ENCODE assay signal across 11 cellular contexts in the genomic region with DNA sequence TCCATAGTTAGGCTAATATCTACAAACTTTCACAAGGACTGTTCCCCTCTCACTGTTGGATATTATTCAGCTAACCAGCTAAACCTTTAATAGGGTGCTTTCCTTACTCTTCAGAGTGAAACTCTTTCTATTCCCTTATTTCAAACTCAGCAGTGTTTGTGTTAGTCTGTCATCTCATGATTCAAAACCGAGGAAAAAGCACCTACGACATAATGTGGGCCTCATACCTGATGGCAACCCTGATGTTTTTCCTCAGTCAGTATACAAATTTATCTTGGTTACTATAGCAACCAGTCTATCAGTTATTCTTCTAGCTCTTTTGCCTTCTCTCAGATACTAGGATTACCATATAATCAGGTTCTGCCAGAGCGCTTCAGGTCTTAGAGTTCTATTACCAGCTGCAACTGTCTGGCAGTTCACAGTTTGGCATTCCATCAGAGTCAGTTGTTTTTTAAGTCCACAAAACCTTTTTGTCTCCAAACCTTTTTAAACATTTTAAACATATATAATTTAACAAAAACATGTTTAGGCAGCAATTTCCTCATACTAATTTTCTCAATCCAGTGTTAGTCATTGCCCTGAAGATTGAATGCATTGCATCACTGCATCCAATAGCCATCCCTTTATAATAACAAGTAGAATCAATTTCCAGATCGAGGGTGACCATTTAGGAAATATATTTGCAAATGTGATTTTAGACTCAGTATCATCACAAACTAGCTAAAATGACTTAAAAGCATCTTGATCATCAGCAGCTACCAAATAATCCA. TPM values are rescaled to one million over a fixed set of nuclear protein-coding genes. Genes with fewer than 3 reads are reported as not detected.
A peak's percentile ranks its signal among the peaks of the same experiment; 100 is the strongest.
DNase-seq lines count a peak whose midpoint lies in the region; ATAC-seq lines count a peak whose summit lies in the region.
"Had no signal": no experiment of that assay in that cellular context is flagged by ENCODE, and none has a peak within 500 bp of the region (broad histone marks: within the 10 kb centered on the region; RNA-seq: fewer than 3 reads in every experiment).

No MANE protein-coding gene starts in this region.

- peaks cover 48% of the 10 kb centered on the region for H3K4me1 Mint-ChIP-seq in activated CD8-positive, alpha-beta memory T cell treated with anti-CD3 and anti-CD28 coated beads, Interleukin-2, amount 10 ng/mL, durations not matched to agents 7 days and 5 days
- peaks cover 50% of the 10 kb centered on the region for H3K4me1 Mint-ChIP-seq in stimulated activated naive CD8-positive, alpha-beta T cell treated with anti-CD3 and anti-CD28 coated beads, Interleukin-15, amount 100 ng/mL, for 72 hours

- H3K4me3 ChIP-seq in adipocyte (ENCODE audit: low read length) = no peak overlapping the region

- no peaks in the 10 kb centered on the region for H3K27me3 Mint-ChIP-seq in activated CD8-positive, alpha-beta memory T cell treated with anti-CD3 and anti-CD28 coated beads, Interleukin-2, amount 10 ng/mL, durations not matched to agents 7 days and 5 days
- no peaks in the 10 kb centered on the region for H3K27me3 Mint-ChIP-seq in stimulated activated naive CD8-positive, alpha-beta T cell treated with anti-CD3 and anti-CD28 coated beads, Interleukin-15, amount 100 ng/mL, for 72 hours

- no peaks in the 10 kb centered on the region for H3K9me3 Mint-ChIP-seq in activated CD8-positive, alpha-beta memory T cell treated with anti-CD3 and anti-CD28 coated beads, Interleukin-2, amount 10 ng/mL, durations not matched to agents 7 days and 5 days (ENCODE audit: low read depth)
- H3K9me3 Mint-ChIP-seq in stimulated activated naive CD8-positive, alpha-beta T cell treated with anti-CD3 and anti-CD28 coated beads, Interleukin-15, amount 100 ng/mL, for 72 hours = no peaks in the 10 kb centered on the region
- H3K9me3 Mint-ChIP-seq: activated naive CD4-positive, alpha-beta T cell treated with anti-CD3 and anti-CD28 coated beads, Interleukin-2, amount 50 U/mL, for 72 hours had no signal

- ATAC-seq in activated CD8-positive, alpha-beta memory T cell treated with anti-CD3 and anti-CD28 coated beads, Interleukin-2, amount 10 ng/mL, durations not matched to agents 7 days and 5 days = peak; percentile 28
- peak; percentile 61 for ATAC-seq in HG02981 (IDR thresholded peaks at IDR 0.05; ENCODE audit: unreplicated experiment)
- ATAC-seq in stimulated activated naive CD8-positive, alpha-beta T cell treated with anti-CD3 and anti-CD28 coated beads, Interleukin-15, amount 100 ng/mL, for 72 hours = peak; percentile 57

- CTCF ChIA-PET in activated CD8-positive, alpha-beta memory T cell treated with anti-CD3 and anti-CD28 coated beads, Interleukin-2, amount 10 ng/mL, durations not matched to agents 7 days and 5 days (lab: Charles Lee) = interaction anchor here (0.9 kb wide), 1 partner anchor 10 kb away, joined by 4 read pairs; no protein-coding TSS in a partner anchor

- no peak overlapping the region for H3K9ac ChIP-seq in adipocyte (ENCODE audit: low read length)

- no peak overlapping the region for H3K27ac Mint-ChIP-seq in activated CD8-positive, alpha-beta memory T cell treated with anti-CD3 and anti-CD28 coated beads, Interleukin-2, amount 10 ng/mL, durations not matched to agents 7 days and 5 days
- peak overlapping the region; percentile 33 to 34 for H3K27ac Mint-ChIP-seq in stimulated activated naive CD8-positive, alpha-beta T cell treated with anti-CD3 and anti-CD28 coated beads, Interleukin-15, amount 100 ng/mL, for 72 hours

- H3K36me3 Mint-ChIP-seq in activated CD8-positive, alpha-beta memory T cell treated with anti-CD3 and anti-CD28 coated beads, Interleukin-2, amount 10 ng/mL, durations not matched to agents 7 days and 5 days = peaks cover 1% of the 10 kb centered on the region
- H3K36me3 Mint-ChIP-seq: activated naive CD4-positive, alpha-beta T cell treated with anti-CD3 and anti-CD28 coated beads, Interleukin-2, amount 50 U/mL, for 72 hours had no signal

- no peaks in the 10 kb centered on the region for H3K36me3 ChIP-seq in adipocyte (ENCODE audit: control insufficient read depth, insufficient read depth, low read length, severe bottlenecking)

- no peak for DNase-seq in activated CD8-positive, alpha-beta memory T cell treated with anti-CD3 and anti-CD28 coated beads, Interleukin-2, amount 10 ng/mL, durations not matched to agents 7 days and 5 days
- DNase-seq in activated CD8-positive, alpha-beta memory T cell treated with anti-CD3 and anti-CD28 coated beads, Interleukin-2, amount 50 U/mL, for 4 hours = no peak
- DNase-seq in adipocyte (ENCODE audit: low read depth) (peak; percentile 58), NCI-H1105 treated with DMSO at 0.1 percent for 48 hours (lab: John Stamatoyannopoulos, UW) (no peak), NCI-H146 (lab: John Stamatoyannopoulos, UW) (no peak), MV-4-11 (lab: John Stamatoyannopoulos, UW) (no peak)
- no peak for DNase-seq in stimulated activated naive CD8-positive, alpha-beta T cell treated with anti-CD3 and anti-CD28 coated beads, Interleukin-15, amount 100 ng/mL, for 72 hours
- DNase-seq: NCI-H510A, T-helper 9 cell had no signal

- no peaks in the 10 kb centered on the region for H3K9me3 ChIP-seq in adipocyte (ENCODE audit: control insufficient read depth, low read length)

- H3K4me3 Mint-ChIP-seq in activated CD8-positive, alpha-beta memory T cell treated with anti-CD3 and anti-CD28 coated beads, Interleukin-2, amount 10 ng/mL, durations not matched to agents 7 days and 5 days = no peak overlapping the region
- no peak overlapping the region for H3K4me3 Mint-ChIP-seq in stimulated activated naive CD8-positive, alpha-beta T cell treated with anti-CD3 and anti-CD28 coated beads, Interleukin-15, amount 100 ng/mL, for 72 hours

- no peaks in the 10 kb centered on the region for H3K27me3 ChIP-seq in adipocyte (replicated peaks; ENCODE audit: control insufficient read depth, insufficient read depth, low read length)

- H3K4me1 ChIP-seq in adipocyte (ENCODE audit: control insufficient read depth, insufficient read depth, low read length) = peaks cover 18% of the 10 kb centered on the region

RNA-seq across cellular contexts. Expression of a gene that starts 7.4 kb away (rescaled TPM):
- 10 to 100 TPM; 19.5 to 21.0 TPM for total RNA-seq in activated CD8-positive, alpha-beta memory T cell treated with anti-CD3 and anti-CD28 coated beads, Interleukin-2, amount 10 ng/mL, durations not matched to agents 7 days and 5 days
